Comparison of ENCODE assay signal across 9 cellular contexts in genomic region chr13:95955255-95955654, GRCh38.
DNase-seq lines count a peak whose midpoint lies in the region; ATAC-seq lines count a peak whose summit lies in the region.
"Had no signal": no experiment of that assay in that cellular context is flagged by ENCODE, and none has a peak within 500 bp of the region (broad histone marks: within the 10 kb centered on the region; RNA-seq: fewer than 3 reads in every experiment).

No MANE protein-coding gene starts in this region.

- H3K4me1 ChIP-seq in iPS-20b (ENCODE audit: insufficient read depth, low read length), result peaks cover 18% of the 10 kb centered on the region; the same call in 1 of the 2 replicates
- H3K4me1 ChIP-seq: spleen had no signal

- peak; percentile 73 for ATAC-seq in GM19025 (IDR thresholded peaks at IDR 0.05; ENCODE audit: low read depth, unreplicated experiment)
- ATAC-seq in GM21786 (IDR thresholded peaks at IDR 0.05; ENCODE audit: unreplicated experiment), result peak; percentile 82
- peak; percentile 91 for ATAC-seq in HG03159 (IDR thresholded peaks at IDR 0.05; ENCODE audit: unreplicated experiment)

- DNase-seq in DMS79 treated with DMSO at 0.1 percent for 48 hours (lab: John Stamatoyannopoulos, UW) (no peak), COLO829 (ENCODE audit: low spot score) (no peak), HK-2 (ENCODE audit: unreplicated experiment) (no peak)
- DNase-seq: spleen had no signal

- peak overlapping the region; percentile 7 for H3K27ac ChIP-seq in iPS-20b (ENCODE audit: low read length)
- H3K27ac ChIP-seq: coronary artery, spleen had no signal

- H3K36me3 ChIP-seq in iPS-20b (ENCODE audit: insufficient read depth, low read depth, low read length), result peaks cover 17% of the 10 kb centered on the region
- H3K36me3 ChIP-seq: spleen had no signal

- H3K9ac ChIP-seq in iPS-20b (ENCODE audit: low read depth, low read length), result no peak overlapping the region

- no peak overlapping the region for H3K4me3 ChIP-seq in iPS-20b (ENCODE audit: low read length)
- H3K4me3 ChIP-seq: coronary artery, spleen had no signal

- H3K9me3 ChIP-seq in iPS-20b (ENCODE audit: insufficient read depth, low read depth, low read length), result peaks cover 31% of the 10 kb centered on the region

- H3K27me3 ChIP-seq in iPS-20b (ENCODE audit: insufficient read depth, low read length), result no peaks in the 10 kb centered on the region
- H3K27me3 ChIP-seq: spleen had no signal
